ENCODE assay signal across 36 cellular contexts in the genomic region with DNA sequence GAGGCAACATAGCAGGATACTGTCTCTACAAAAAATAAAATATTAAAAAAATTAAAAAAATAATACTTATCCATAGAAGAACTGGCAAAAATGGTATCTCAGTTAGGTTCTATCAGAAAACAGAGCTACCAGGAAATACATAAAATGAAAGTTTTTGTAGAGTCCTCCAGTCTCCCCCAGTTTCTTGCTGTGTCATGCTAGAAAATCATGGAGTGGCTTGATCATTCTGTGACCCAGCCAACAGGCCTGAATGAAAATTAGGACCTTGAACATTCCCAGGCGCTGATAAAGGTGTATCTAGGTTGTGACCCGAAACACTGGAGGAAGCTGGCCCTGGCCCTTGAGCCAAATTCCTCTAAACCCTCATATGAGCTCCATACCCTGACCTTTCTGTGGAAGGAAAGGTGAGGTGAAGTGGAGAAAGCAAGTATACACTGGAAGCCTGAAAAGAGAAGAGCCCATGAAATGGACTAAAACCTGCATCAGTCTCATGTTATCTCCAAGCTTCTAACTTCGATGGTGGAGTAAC. TPM values are rescaled to one million over a fixed set of nuclear protein-coding genes. Genes with fewer than 3 reads are reported as not detected.
"Had no signal": no experiment of that assay in that cellular context is flagged by ENCODE, and none has a peak within 500 bp of the region (broad histone marks: within the 10 kb centered on the region; RNA-seq: fewer than 3 reads in every experiment).

No MANE protein-coding gene starts in this region.

- FAIRE-seq: bronchial epithelial cell, TTC549 had no signal

- DNase-seq: activated B cell treated with CpG ODN at 0.5 μM for 24 hours; activated CD4-positive, alpha-beta memory T cell treated with anti-CD3 and anti-CD28 coated beads for 36 hours; activated CD4-positive, alpha-beta T cell treated with anti-CD3 and anti-CD28 coated beads for 4 hours; activated CD4-positive, alpha-beta T cell treated with anti-CD3 and anti-CD28 coated beads, Interleukin-2, amount 10 ng/mL, durations not matched to agents 24 days and 14 days; activated CD4-positive, alpha-beta T cell treated with anti-CD3 and anti-CD28 coated beads, Interleukin-2, amount 50 U/mL, for 1 hour; activated CD4-positive, alpha-beta T cell treated with anti-CD3 and anti-CD28 coated beads, Interleukin-2, amount 50 U/mL, for 4 hours; activated CD4-positive, CD25-positive, alpha-beta regulatory T cell treated with anti-CD3 and anti-CD28 coated beads, Interleukin-2, amount 50 U/mL, for 72 hours; activated CD8-positive, alpha-beta memory T cell treated with anti-CD3 and anti-CD28 coated beads, Interleukin-2, amount 50 U/mL, for 4 hours; activated CD8-positive, alpha-beta T cell treated with anti-CD3 and anti-CD28 coated beads for 36 hours; activated effector memory CD4-positive, alpha-beta T cell treated with anti-CD3 and anti-CD28 coated beads, Interleukin-2, amount 50 U/mL, for 16 hours; activated gamma-delta T cell treated with Interleukin-2 at 50 U/mL for 16 hours; activated naive CD4-positive, alpha-beta T cell; activated naive CD4-positive, alpha-beta T cell treated with anti-CD3 and anti-CD28 coated beads for 36 hours; activated naive CD4-positive, alpha-beta T cell treated with anti-CD3 and anti-CD28 coated beads, Interleukin-2, amount 50 U/mL, for 16 hours; activated naive CD8-positive, alpha-beta T cell treated with anti-CD3 and anti-CD28 coated beads for 36 hours; activated T-cell treated with anti-CD3 and anti-CD28 coated beads for 4 hours; activated T-cell treated with anti-CD3 and anti-CD28 coated beads, Interleukin-2, amount 50 U/mL, for 1 hour; activated T-cell treated with anti-CD3 and anti-CD28 coated beads, Interleukin-2, amount 50 U/mL, for 4 hours; activated T-cell treated with anti-CD3 and anti-CD28 coated beads, Interleukin-2, amount 50 U/mL, for 72 hours; adrenal gland; amniotic stem cell; aorta; caudate nucleus; cerebellar nuclear complex; colonic mucosa; T-helper 2 cell; T-helper 9 cell had no signal

- ATAC-seq: activated CD8-positive, alpha-beta T cell treated with anti-CD3 and anti-CD28 coated beads for 36 hours; activated naive CD4-positive, alpha-beta T cell treated with anti-CD3 and anti-CD28 coated beads, Interleukin-2, amount 50 U/mL, for 72 hours; activated T-cell treated with anti-CD3 and anti-CD28 coated beads, Interleukin-2, amount 50 U/mL, for 4 hours; activated T-cell treated with anti-CD3 and anti-CD28 coated beads, Interleukin-2, amount 50 U/mL, for 72 hours; activated T-helper 17 cell treated with anti-CD3 and anti-CD28 coated beads, Interleukin-2, amount 50 U/mL, for 72 hours had no signal

- H3K4me3 ChIP-seq: adrenal gland, cardiac muscle cell, colonic mucosa had no signal

- H3K4me1 ChIP-seq: adrenal gland, colonic mucosa had no signal

- H3K9me3 ChIP-seq: adrenal gland, colonic mucosa had no signal

- H3K27ac ChIP-seq: adrenal gland, cardiac muscle cell, colonic mucosa, VCaP had no signal

- H3K27me3 ChIP-seq: adrenal gland, cardiac muscle cell, colonic mucosa had no signal

- H3K36me3 ChIP-seq: adrenal gland, cardiac muscle cell, colonic mucosa had no signal

RNA-seq across cellular contexts. Expression of gene SMIM9, which starts 0.7 kb away (rescaled TPM):
- total RNA-seq: activated B cell treated with CpG ODN at 0.5 μM for 24 hours; activated CD4-positive, alpha-beta memory T cell treated with anti-CD3 and anti-CD28 coated beads for 36 hours; activated CD4-positive, alpha-beta T cell treated with anti-CD3 and anti-CD28 coated beads, Interleukin-2, amount 10 ng/mL, durations not matched to agents 24 days and 14 days; activated CD8-positive, alpha-beta memory T cell treated with anti-CD3 and anti-CD28 coated beads for 36 hours; activated CD8-positive, alpha-beta T cell treated with anti-CD3 and anti-CD28 coated beads for 36 hours; activated naive CD4-positive, alpha-beta T cell treated with anti-CD3 and anti-CD28 coated beads for 36 hours; activated naive CD4-positive, alpha-beta T cell treated with anti-CD3 and anti-CD28 coated beads, Interleukin-2, amount 50 U/mL, for 72 hours; activated naive CD8-positive, alpha-beta T cell treated with anti-CD3 and anti-CD28 coated beads for 36 hours; activated T-cell treated with anti-CD3 and anti-CD28 coated beads, Interleukin-2, amount 50 U/mL, for 4 hours; activated T-cell treated with anti-CD3 and anti-CD28 coated beads, Interleukin-2, amount 50 U/mL, for 72 hours; activated T-helper 1 cell treated with anti-CD3 and anti-CD28 coated beads, Interleukin-12 subunit alpha, Interleukin-12 subunit beta, Interleukin-2, Interleukin-4 antibody, amounts not matched to agents 30 ng/mL and 10 ng/mL and 1 ng/mL, durations not matched to agents 14 hours and 24 hours and 36 hours; activated T-helper 17 cell treated with anti-CD3 and anti-CD28 coated beads, Interleukin-2, amount 50 U/mL, for 72 hours; adrenal gland; bronchial epithelial cell; cardiac muscle cell; chondrocyte; colonic mucosa had no signal
- polyA plus RNA-seq: adrenal gland, aorta, cardiac muscle cell had no signal
